Comparison of ENCODE assay signal across 13 cellular contexts in genomic region chr3:189839576-189839975, GRCh38.
DNase-seq lines count a peak whose midpoint lies in the region; ATAC-seq and TF ChIP-seq lines count a peak whose summit lies in the region.
"Had no signal": no experiment of that assay in that cellular context is flagged by ENCODE, and none has a peak within 500 bp of the region (broad histone marks: within the 10 kb centered on the region; RNA-seq: fewer than 3 reads in every experiment).

No MANE protein-coding gene starts in this region.

- no peak for TF ChIP-seq POLR2A in suprapubic skin (IDR thresholded peaks at IDR 0.05)

- DNase-seq in SIG-M5 treated with dmso at 0.1 percent for 504 hours (lab: John Stamatoyannopoulos, UW; ENCODE audit: unreplicated experiment) = peak; percentile 89
- DNase-seq in SIG-M5 (lab: John Stamatoyannopoulos, UW) = no peak
- DNase-seq in RWPE2 (ENCODE audit: low spot score) = no peak
- DNase-seq in foreskin fibroblast = peak; percentile 3 to 26
- DNase-seq in suprapubic skin (ENCODE audit: low spot score in 2 of 2) = no peak
- no peak for DNase-seq in activated CD4-positive, alpha-beta T cell treated with anti-CD3 and anti-CD28 coated beads for 4 hours
- DNase-seq in mesenteric fat pad (ENCODE audit: low spot score) = no peak
- DNase-seq in MG63 = no peak
- DNase-seq: 8988T; activated naive CD8-positive, alpha-beta T cell treated with anti-CD3 and anti-CD28 coated beads, Interleukin-2, amount 10 ng/mL, durations not matched to agents 7 days and 5 days; NCI-H69; pancreas had no signal

- WGBS in suprapubic skin = 33% methylated on average over 2 of the region's 2 CpGs

- H3K9me3 ChIP-seq in RWPE2 (ENCODE audit: severe bottlenecking) (no peaks in the 10 kb centered on the region), suprapubic skin (no peaks in the 10 kb centered on the region), MG63 (no peaks in the 10 kb centered on the region)
- H3K9me3 ChIP-seq: pancreas, tibial nerve had no signal

- TF ChIP-seq CTCF in RWPE2 (IDR thresholded peaks at IDR 0.05; ENCODE audit: poor library complexity, severe bottlenecking) (no peak), foreskin fibroblast (IDR thresholded peaks at IDR 0.05; ENCODE audit: low read depth, low read length) (no peak), suprapubic skin (IDR thresholded peaks at IDR 0.05) (no peak)

- TF ChIP-seq EP300 in suprapubic skin (IDR thresholded peaks at IDR 0.05) = no peak

- H3K4me1 ChIP-seq in RWPE2 (ENCODE audit: insufficient read depth, poor library complexity, severe bottlenecking) = peaks cover 89% of the 10 kb centered on the region
- peaks cover 60% of the 10 kb centered on the region for H3K4me1 ChIP-seq in suprapubic skin
- H3K4me1 ChIP-seq: pancreas, tibial nerve had no signal

- H3K36me3 ChIP-seq in RWPE2 (ENCODE audit: low read depth) = peaks cover 40% of the 10 kb centered on the region
- no peaks in the 10 kb centered on the region for H3K36me3 ChIP-seq in suprapubic skin
- no peaks in the 10 kb centered on the region for H3K36me3 ChIP-seq in MG63
- H3K36me3 ChIP-seq: pancreas, tibial nerve had no signal

- H3K27me3 ChIP-seq in RWPE2 (ENCODE audit: insufficient read depth, poor library complexity, severe bottlenecking) (no peaks in the 10 kb centered on the region), suprapubic skin (no peaks in the 10 kb centered on the region), MG63 (no peaks in the 10 kb centered on the region)
- H3K27me3 ChIP-seq: pancreas, tibial nerve had no signal

- H3K27ac ChIP-seq in RWPE2 (ENCODE audit: poor library complexity, severe bottlenecking) = peak overlapping the region; percentile 98
- peak overlapping the region; percentile 50 for H3K27ac ChIP-seq in suprapubic skin
- H3K27ac ChIP-seq: pancreas, tibial nerve had no signal

- ATAC-seq in RWPE2 (ENCODE audit: low read depth) = peak; percentile 74

- H3K4me3 ChIP-seq in RWPE2 (ENCODE audit: severe bottlenecking) = no peak overlapping the region
- no peak overlapping the region for H3K4me3 ChIP-seq in foreskin fibroblast (ENCODE audit: low read depth in 1 of 2, low read length in 2 of 2)
- H3K4me3 ChIP-seq in suprapubic skin = no peak overlapping the region
- no peak overlapping the region for H3K4me3 ChIP-seq in MG63
- H3K4me3 ChIP-seq: pancreas, tibial nerve had no signal

Comparison
In these comparisons a context has a peak if more than half of its experiments do, and no peak if none do; other contexts are left out.
1. DNase-seq: peak in SIG-M5 treated with dmso at 0.1 percent for 504 hours (single experiment) and foreskin fibroblast (2 of 2); none in SIG-M5 (single experiment), RWPE2 (single experiment), suprapubic skin (0 of 2), activated CD4-positive, alpha-beta T cell treated with anti-CD3 and anti-CD28 coated beads for 4 hours (0 of 2), mesenteric fat pad (single experiment) and MG63 (single experiment).